Comparison of ENCODE assay signal across 24 cellular contexts in genomic region chr20:48680650-48681049, GRCh38.
"Had no signal": no experiment of that assay in that cellular context is flagged by ENCODE, and none has a peak within 500 bp of the region (broad histone marks: within the 10 kb centered on the region; RNA-seq: fewer than 3 reads in every experiment).

No MANE protein-coding gene starts in this region.

- H3K4me3 ChIP-seq: heart left ventricle, neural progenitor cell, right lobe of liver, thoracic aorta, upper lobe of right lung had no signal

- H3K27ac ChIP-seq: brain microvascular endothelial cell, heart left ventricle, neural progenitor cell, right lobe of liver, thoracic aorta, upper lobe of right lung had no signal

- ATAC-seq: esophagus mucosa; heart left ventricle; right lobe of liver; stimulated activated naive CD8-positive, alpha-beta T cell treated with anti-CD3 and anti-CD28 coated beads, Interleukin-15, Interleukin-2, amounts not matched to agents 100 U/mL and 50 U/mL, for 24 hours; T-cell; upper lobe of right lung had no signal

- H3K27me3 ChIP-seq: brain microvascular endothelial cell, heart left ventricle, neural progenitor cell, right lobe of liver, upper lobe of right lung had no signal

- H3K9me3 ChIP-seq: heart left ventricle, right lobe of liver, thoracic aorta, upper lobe of right lung had no signal

- DNase-seq: activated CD4-positive, alpha-beta T cell treated with anti-CD3 and anti-CD28 coated beads for 4 hours; activated CD4-positive, alpha-beta T cell treated with anti-CD3 and anti-CD28 coated beads, Interleukin-2, amount 50 U/mL, for 4 hours; activated CD8-positive, alpha-beta memory T cell treated with anti-CD3 and anti-CD28 coated beads for 24 hours; activated effector memory CD4-positive, alpha-beta T cell treated with anti-CD3 and anti-CD28 coated beads, Interleukin-2, amount 50 U/mL, for 16 hours; activated naive CD4-positive, alpha-beta T cell treated with anti-CD3 and anti-CD28 coated beads for 36 hours; activated naive CD8-positive, alpha-beta T cell treated with anti-CD3 and anti-CD28 coated beads for 36 hours; brain microvascular endothelial cell; endodermal cell; foreskin fibroblast; heart left ventricle; hypothalamus; immature natural killer cell; kidney; midbrain; natural killer cell; stimulated activated CD4-positive, alpha-beta T cell treated with anti-CD3 and anti-CD28 coated beads, Interleukin-12 subunit alpha, Interleukin-12 subunit beta, amount 100 ng/mL, for 4 hours; stimulated activated CD4-positive, alpha-beta T cell treated with anti-CD3 and anti-CD28 coated beads, Interleukin-4, amount 100 ng/mL, for 1 hour; stimulated activated naive CD8-positive, alpha-beta T cell treated with anti-CD3 and anti-CD28 coated beads, Interleukin-15, Interleukin-2, amounts not matched to agents 100 U/mL and 50 U/mL, for 24 hours; T-cell; upper lobe of right lung had no signal

- H3K36me3 ChIP-seq: neural progenitor cell, right lobe of liver had no signal
